14 cellular contexts compared by ENCODE assay signal in genomic region chr13:32425158-32425557, GRCh38.
A peak's percentile ranks its signal among the peaks of the same experiment; 100 is the strongest.
DNase-seq lines count a peak whose midpoint lies in the region; ATAC-seq and TF ChIP-seq lines count a peak whose summit lies in the region.
"Had no signal": no experiment of that assay in that cellular context is flagged by ENCODE, and none has a peak within 500 bp of the region (broad histone marks: within the 10 kb centered on the region; RNA-seq: fewer than 3 reads in every experiment).

No MANE protein-coding gene starts in this region.

- no peaks in the 10 kb centered on the region for H3K9me2 ChIP-seq in OCI-LY1 (ENCODE audit: low read depth, low read length)

- no peak for DNase-seq in activated T-cell treated with anti-CD3 and anti-CD28 coated beads, Interleukin-2, amount 50 U/mL, for 24 hours
- DNase-seq in activated T-cell treated with anti-CD3 and anti-CD28 coated beads, Interleukin-2, amount 50 U/mL, for 1 hour: no peak
- no peak for DNase-seq in stimulated activated effector memory CD8-positive, alpha-beta T cell treated with anti-CD3 and anti-CD28 coated beads, Interleukin-12 subunit alpha, Interleukin-12 subunit beta, amount 100 ng/mL, for 72 hours (ENCODE audit: low spot score in 2 of 2)
- DNase-seq in GM13977 (ENCODE audit: low spot score): no peak
- no peak for DNase-seq in tibial artery
- DNase-seq in globus pallidus (ENCODE audit: low spot score): no peak
- DNase-seq: dorsolateral prefrontal cortex; NCI-H1930; NCI-H526; Peyer's patch; stimulated activated CD4-positive, alpha-beta T cell treated with anti-CD3 and anti-CD28 coated beads, Interleukin-15, amount 100 ng/mL, for 24 hours; testis had no signal

- H3F3A ChIP-seq in OCI-LY1 (ENCODE audit: insufficient read depth, low read length): no peaks in the 10 kb centered on the region

- no peaks in the 10 kb centered on the region for H4K20me1 ChIP-seq in OCI-LY1 (ENCODE audit: insufficient read depth, low read length)

- intact Hi-C loops in dendritic cell treated with granulocyte-macrophage colony-stimulating factor and Interleukin-4, amounts not matched to agents 40 ng/mL and 50 ng/mL, for 4 days (cut with micrococcal nuclease): loop anchor here (5.0 kb wide), 1 partner anchor 112 kb away; the partner anchor contains the start of gene N4BP2L2
- intact Hi-C loops in tibial artery (cut with DNase I; ENCODE audit: low total_unique reads): loop anchor here (5.0 kb wide), 1 partner anchor 112 kb away; the partner anchor contains the start of gene N4BP2L2

- H3K27ac ChIP-seq in OCI-LY1 (ENCODE audit: low read depth, low read length, poor library complexity, severe bottlenecking) (no peak overlapping the region), tibial artery (no peak overlapping the region)

- H3K4me1 Mint-ChIP-seq in activated T-cell treated with anti-CD3 and anti-CD28 coated beads, Interleukin-2, amount 50 U/mL, for 24 hours (ENCODE audit: low read depth): peaks cover 44% of the 10 kb centered on the region
- H3K4me1 Mint-ChIP-seq in dendritic cell treated with granulocyte-macrophage colony-stimulating factor and Interleukin-4, amounts not matched to agents 40 ng/mL and 50 ng/mL, for 4 days (ENCODE audit: low read depth): peaks cover 73% of the 10 kb centered on the region
- H3K4me1 Mint-ChIP-seq in stimulated activated effector memory CD8-positive, alpha-beta T cell treated with anti-CD3 and anti-CD28 coated beads, Interleukin-12 subunit alpha, Interleukin-12 subunit beta, amount 100 ng/mL, for 72 hours: peaks cover 51% of the 10 kb centered on the region

- no peak overlapping the region for H2AFZ ChIP-seq in OCI-LY1 (ENCODE audit: low read length)

- H3K36me3 ChIP-seq in OCI-LY1 (ENCODE audit: insufficient read depth, low read length) (peaks cover 44% of the 10 kb centered on the region), tibial artery (peaks cover 0 to 6% (median 1%) of the 10 kb centered on the region in 3 donors)

- H3K9me3 Mint-ChIP-seq in activated T-cell treated with anti-CD3 and anti-CD28 coated beads, Interleukin-2, amount 50 U/mL, for 24 hours: peaks cover under 1% of the 10 kb centered on the region
- peaks cover 3% of the 10 kb centered on the region for H3K9me3 Mint-ChIP-seq in dendritic cell treated with granulocyte-macrophage colony-stimulating factor and Interleukin-4, amounts not matched to agents 40 ng/mL and 50 ng/mL, for 4 days
- peaks cover under 1% of the 10 kb centered on the region for H3K9me3 Mint-ChIP-seq in stimulated activated effector memory CD8-positive, alpha-beta T cell treated with anti-CD3 and anti-CD28 coated beads, Interleukin-12 subunit alpha, Interleukin-12 subunit beta, amount 100 ng/mL, for 72 hours

- peaks cover 30% of the 10 kb centered on the region for H3K4me1 ChIP-seq in OCI-LY1 (ENCODE audit: insufficient read depth, low read length, severe bottlenecking)
- peaks cover 0 to 25% (median 17%) of the 10 kb centered on the region in 4 donors for H3K4me1 ChIP-seq in tibial artery

- TF ChIP-seq CTCF in OCI-LY1 (IDR thresholded peaks at IDR 0.05; ENCODE audit: low read length) (no peak), GM13977 (IDR thresholded peaks at IDR 0.05; ENCODE audit: extremely low read depth, insufficient read depth, missing control alignments) (no peak), tibial artery (IDR thresholded peaks at IDR 0.05) (no peak)

- H3K4me3 ChIP-seq in OCI-LY1 (ENCODE audit: low read depth, low read length, poor library complexity, severe bottlenecking): no peak overlapping the region
- no peak overlapping the region for H3K4me3 ChIP-seq in tibial artery
- H3K4me3 ChIP-seq: testis had no signal

- peak overlapping the region; percentile 86 for H3K4me3 Mint-ChIP-seq in activated T-cell treated with anti-CD3 and anti-CD28 coated beads, Interleukin-2, amount 50 U/mL, for 24 hours
- H3K4me3 Mint-ChIP-seq in dendritic cell treated with granulocyte-macrophage colony-stimulating factor and Interleukin-4, amounts not matched to agents 40 ng/mL and 50 ng/mL, for 4 days: no peak overlapping the region
- peak overlapping the region; percentile 99 for H3K4me3 Mint-ChIP-seq in stimulated activated effector memory CD8-positive, alpha-beta T cell treated with anti-CD3 and anti-CD28 coated beads, Interleukin-12 subunit alpha, Interleukin-12 subunit beta, amount 100 ng/mL, for 72 hours

- peak overlapping the region; percentile 56 for H3K27ac Mint-ChIP-seq in activated T-cell treated with anti-CD3 and anti-CD28 coated beads, Interleukin-2, amount 50 U/mL, for 24 hours
- peak overlapping the region; percentile 63 for H3K27ac Mint-ChIP-seq in dendritic cell treated with granulocyte-macrophage colony-stimulating factor and Interleukin-4, amounts not matched to agents 40 ng/mL and 50 ng/mL, for 4 days
- H3K27ac Mint-ChIP-seq in stimulated activated effector memory CD8-positive, alpha-beta T cell treated with anti-CD3 and anti-CD28 coated beads, Interleukin-12 subunit alpha, Interleukin-12 subunit beta, amount 100 ng/mL, for 72 hours: peak overlapping the region; percentile 64

- peak overlapping the region; percentile 82 for H3K4me2 ChIP-seq in OCI-LY1 (ENCODE audit: low read length)

- no peaks in the 10 kb centered on the region for H3K27me3 Mint-ChIP-seq in activated T-cell treated with anti-CD3 and anti-CD28 coated beads, Interleukin-2, amount 50 U/mL, for 24 hours
- H3K27me3 Mint-ChIP-seq in dendritic cell treated with granulocyte-macrophage colony-stimulating factor and Interleukin-4, amounts not matched to agents 40 ng/mL and 50 ng/mL, for 4 days: no peaks in the 10 kb centered on the region

- H3K9me3 ChIP-seq in OCI-LY1 (ENCODE audit: low read length) (peaks cover 2% of the 10 kb centered on the region), tibial artery (no peaks in the 10 kb centered on the region)
- H3K9me3 ChIP-seq: Peyer's patch, testis had no signal

- H3K27me3 ChIP-seq in OCI-LY1 (ENCODE audit: insufficient read depth, low read length): no peaks in the 10 kb centered on the region
- no peaks in the 10 kb centered on the region for H3K27me3 ChIP-seq in tibial artery
- H3K27me3 ChIP-seq: dorsolateral prefrontal cortex, Peyer's patch, testis had no signal

- peaks cover 14% of the 10 kb centered on the region for H3K79me2 ChIP-seq in OCI-LY1 (ENCODE audit: insufficient read depth, low read length)

- peaks cover 60% of the 10 kb centered on the region for H3K36me3 Mint-ChIP-seq in activated T-cell treated with anti-CD3 and anti-CD28 coated beads, Interleukin-2, amount 50 U/mL, for 24 hours (ENCODE audit: low read depth)
- peaks cover 50% of the 10 kb centered on the region for H3K36me3 Mint-ChIP-seq in dendritic cell treated with granulocyte-macrophage colony-stimulating factor and Interleukin-4, amounts not matched to agents 40 ng/mL and 50 ng/mL, for 4 days (ENCODE audit: low read depth)
- H3K36me3 Mint-ChIP-seq in stimulated activated effector memory CD8-positive, alpha-beta T cell treated with anti-CD3 and anti-CD28 coated beads, Interleukin-12 subunit alpha, Interleukin-12 subunit beta, amount 100 ng/mL, for 72 hours: peaks cover 73% of the 10 kb centered on the region

- in situ Hi-C loops in GM13977 (cut with MboI; ENCODE audit: low pct_unique_long_range_greater_than_20kb, low sequenced_read_pairs, unreplicated experiment): no loop called here

- no peak for ATAC-seq in stimulated activated effector memory CD8-positive, alpha-beta T cell treated with anti-CD3 and anti-CD28 coated beads, Interleukin-12 subunit alpha, Interleukin-12 subunit beta, amount 100 ng/mL, for 72 hours

- no peak overlapping the region for H3K9ac ChIP-seq in OCI-LY1 (ENCODE audit: low read length)
